27 cellular contexts compared by ENCODE assay signal in the genomic region with DNA sequence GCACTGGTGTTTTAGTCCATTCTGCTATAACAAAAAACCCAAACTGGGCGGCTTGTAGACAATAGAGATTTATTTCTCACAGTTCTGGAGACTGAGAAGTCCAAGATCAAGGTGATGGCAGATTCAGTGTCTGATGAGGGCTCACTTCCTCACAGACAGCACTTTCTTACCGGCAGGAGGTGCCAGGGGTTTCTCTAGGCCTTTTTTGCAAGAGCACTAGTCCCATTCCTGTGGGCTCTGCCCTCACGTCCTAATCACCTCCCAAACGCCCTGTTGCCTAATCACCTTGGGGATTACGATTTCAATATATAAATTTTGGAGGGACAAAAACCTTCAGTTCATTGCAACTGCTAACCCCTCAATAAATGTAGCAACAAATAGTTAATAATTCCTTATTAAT.
DNase-seq lines count a peak whose midpoint lies in the region; ATAC-seq and TF ChIP-seq lines count a peak whose summit lies in the region.
"Had no signal": no experiment of that assay in that cellular context is flagged by ENCODE, and none has a peak within 500 bp of the region (broad histone marks: within the 10 kb centered on the region; RNA-seq: fewer than 3 reads in every experiment).

No MANE protein-coding gene starts in this region.

- H3K4me3 Mint-ChIP-seq in WTC11, result no peak overlapping the region
- H3K4me3 Mint-ChIP-seq: activated T-cell treated with anti-CD3 and anti-CD28 coated beads, Interleukin-2, amount 50 U/mL, for 4 hours; B cell; neural progenitor cell; T-helper 17 cell had no signal

- no peaks in the 10 kb centered on the region for H3F3A ChIP-seq in PC-3 (ENCODE audit: low read length, unreplicated experiment)

- no peaks in the 10 kb centered on the region for H3K4me1 ChIP-seq in cardiac muscle cell (ENCODE audit: low read depth)
- H3K4me1 ChIP-seq in parathyroid adenoma, result peaks cover 20% of the 10 kb centered on the region
- H3K4me1 ChIP-seq in PC-3 (ENCODE audit: insufficient read depth, low read length), result peaks cover 10% of the 10 kb centered on the region
- H3K4me1 ChIP-seq: breast epithelium, neural progenitor cell had no signal

- no peaks in the 10 kb centered on the region for H3K9me3 Mint-ChIP-seq in WTC11
- H3K9me3 Mint-ChIP-seq: activated T-cell treated with anti-CD3 and anti-CD28 coated beads, Interleukin-2, amount 50 U/mL, for 4 hours; neural progenitor cell had no signal

- H3K27me3 Mint-ChIP-seq in WTC11 (ENCODE audit: low read depth), result no peaks in the 10 kb centered on the region
- H3K27me3 Mint-ChIP-seq: B cell, T-helper 17 cell had no signal

- H3K4me3 ChIP-seq in cardiac muscle cell, result no peak overlapping the region
- H3K4me3 ChIP-seq in parathyroid adenoma (ENCODE audit: low read depth, low read length), result no peak overlapping the region
- H3K4me3 ChIP-seq in PC-3 (ENCODE audit: low read length), result no peak overlapping the region
- H3K4me3 ChIP-seq: breast epithelium, lung, neural progenitor cell had no signal

- intact Hi-C loops in Right ventricle myocardium inferior (cut with DNase I) (no loop called here), PC-3 (cut with micrococcal nuclease) (no loop called here)

- DNase-seq in cardiac muscle cell (ENCODE audit: low read depth in 1 of 2, low spot score in 1 of 2), result no peak
- DNase-seq in Right ventricle myocardium inferior (ENCODE audit: missing footprints), result no peak
- peak; percentile 13 to 26 for DNase-seq in NOMO-1 (lab: John Stamatoyannopoulos, UW; ENCODE audit: unreplicated experiment in 2 of 2)
- no peak for DNase-seq in WTC11 (ENCODE audit: low spot score)
- no peak for DNase-seq in activated CD4-positive, alpha-beta T cell treated with anti-CD3 and anti-CD28 coated beads, Interleukin-2, amount 50 U/mL, for 48 hours
- DNase-seq in PC-3, result no peak
- DNase-seq in NCI-H2029 treated with DMSO at 0.1 percent for 48 hours (lab: John Stamatoyannopoulos, UW), result no peak
- DNase-seq: activated CD4-positive, alpha-beta T cell treated with anti-CD3 and anti-CD28 coated beads for 48 hours; activated naive CD4-positive, alpha-beta T cell treated with Interleukin-2 at 50 U/mL for 16 hours; activated T-cell treated with anti-CD3 and anti-CD28 coated beads, Interleukin-2, amount 50 U/mL, for 4 hours; cortex of kidney; DMS53; glutamatergic neuron; kidney glomerular epithelial cell; NCI-H1694 treated with DMSO at 0.1 percent for 48 hours; NCI-H526 treated with DMSO at 0.1 percent for 48 hours; SIG-M5; stimulated activated CD4-positive, alpha-beta T cell treated with anti-CD3 and anti-CD28 coated beads, Interleukin-4, amount 100 ng/mL, for 4 hours; stimulated activated naive CD4-positive, alpha-beta T cell; T-helper 17 cell had no signal

- no peaks in the 10 kb centered on the region for H3K79me2 ChIP-seq in parathyroid adenoma
- no peaks in the 10 kb centered on the region for H3K79me2 ChIP-seq in PC-3 (ENCODE audit: low read length)

- no TSS peak for BruUV-seq in PC-3 (replicated peaks; lab: Mats Ljungman, UMichigan)

- no peak overlapping the region for H3K27ac Mint-ChIP-seq in WTC11
- H3K27ac Mint-ChIP-seq: B cell, neural progenitor cell, T-helper 17 cell had no signal

- peaks cover 27% of the 10 kb centered on the region for H3K4me1 Mint-ChIP-seq in WTC11
- H3K4me1 Mint-ChIP-seq: B cell had no signal

- H3K4me2 ChIP-seq in parathyroid adenoma (ENCODE audit: low read length) (no peak overlapping the region), PC-3 (ENCODE audit: low read length) (no peak overlapping the region)
- H3K4me2 ChIP-seq: neural progenitor cell had no signal

- no peak for ATAC-seq in Right ventricle myocardium inferior
- ATAC-seq in WTC11, result peak; percentile 27; the same call in 1 of the 2 replicates
- ATAC-seq in PC-3, result no peak
- ATAC-seq: activated T-cell treated with anti-CD3 and anti-CD28 coated beads, Interleukin-2, amount 50 U/mL, for 4 hours; Panc1; sciatic nerve; T-helper 17 cell had no signal

- H3K27ac ChIP-seq in cardiac muscle cell (no peak overlapping the region), parathyroid adenoma (no peak overlapping the region), PC-3 (ENCODE audit: low read length) (no peak overlapping the region)
- H3K27ac ChIP-seq: breast epithelium, neural progenitor cell had no signal

- H2AFZ ChIP-seq in parathyroid adenoma, result no peak overlapping the region
- no peak overlapping the region for H2AFZ ChIP-seq in PC-3 (ENCODE audit: low read length)
- H2AFZ ChIP-seq: neural progenitor cell had no signal

- no peaks in the 10 kb centered on the region for H3K36me3 ChIP-seq in cardiac muscle cell
- no peaks in the 10 kb centered on the region for H3K36me3 ChIP-seq in parathyroid adenoma (ENCODE audit: control insufficient read depth, insufficient read depth, low read length)
- no peaks in the 10 kb centered on the region for H3K36me3 ChIP-seq in PC-3 (ENCODE audit: low read depth, low read length)
- H3K36me3 ChIP-seq: breast epithelium, neural progenitor cell had no signal

- H3K9ac ChIP-seq in parathyroid adenoma (no peak overlapping the region), PC-3 (ENCODE audit: low read length) (no peak overlapping the region)
- H3K9ac ChIP-seq: neural progenitor cell had no signal

- no peaks in the 10 kb centered on the region for H3K36me3 Mint-ChIP-seq in WTC11
- H3K36me3 Mint-ChIP-seq: neural progenitor cell had no signal

- TF ChIP-seq CTCF in cardiac muscle cell (IDR thresholded peaks at IDR 0.05; ENCODE audit: low read depth, low read length), result peak; percentile 11
- TF ChIP-seq CTCF in WTC11 (IDR thresholded peaks at IDR 0.05), result 0 out of 2 replicates have a peak, but pooled peaks have one; percentile 12
- peak; percentile 19 for TF ChIP-seq CTCF in parathyroid adenoma (IDR thresholded peaks at IDR 0.05)
- no peak for TF ChIP-seq CTCF in PC-3 (conservative IDR thresholded peaks at IDR 0.05; ENCODE audit: low read depth, low read length)

- no peaks in the 10 kb centered on the region for H4K20me1 ChIP-seq in PC-3 (ENCODE audit: low read length)

- no peaks in the 10 kb centered on the region for H3K9me3 ChIP-seq in cardiac muscle cell (ENCODE audit: low read depth)
- no peaks in the 10 kb centered on the region for H3K9me3 ChIP-seq in parathyroid adenoma (ENCODE audit: control insufficient read depth, low read length)
- no peaks in the 10 kb centered on the region for H3K9me3 ChIP-seq in PC-3 (ENCODE audit: low read length)
- H3K9me3 ChIP-seq: breast epithelium had no signal

- CTCF ChIA-PET in WTC11 (lab: Charles Lee), result no interaction called here
- CTCF ChIA-PET in PC-3 (lab: Charles Lee), result no interaction called here

- POLR2A ChIA-PET in WTC11 (lab: Charles Lee), result no interaction called here
- POLR2A ChIA-PET in PC-3 (lab: Charles Lee; ENCODE audit: unreplicated experiment), result no interaction called here

- no peaks in the 10 kb centered on the region for H3K9me2 ChIP-seq in PC-3 (replicated peaks; ENCODE audit: low read length)

- H3K27me3 ChIP-seq in cardiac muscle cell (no peaks in the 10 kb centered on the region), parathyroid adenoma (ENCODE audit: control insufficient read depth, insufficient read depth, low read length) (no peaks in the 10 kb centered on the region), PC-3 (ENCODE audit: low read length) (no peaks in the 10 kb centered on the region)
- H3K27me3 ChIP-seq: breast epithelium, neural progenitor cell had no signal

TF ChIP-seq in WTC11, 78 proteins besides CTCF, POLR2A, EP300 and RAD21 (continues in another document):
- TF ChIP-seq JUN (CRISPR knock-in tag; IDR thresholded peaks at IDR 0.05) (no peak), ZNF671 (CRISPR knock-in tag; IDR thresholded peaks at IDR 0.05) (no peak), CREM (CRISPR knock-in tag; IDR thresholded peaks at IDR 0.05) (no peak), CBFB (CRISPR knock-in tag; IDR thresholded peaks at IDR 0.05; ENCODE audit: low read depth) (no peak), KAT7 (CRISPR knock-in tag; IDR thresholded peaks at IDR 0.05; ENCODE audit: borderline replicate concordance) (no peak), ZBTB21 (CRISPR knock-in tag; IDR thresholded peaks at IDR 0.05; ENCODE audit: borderline replicate concordance) (no peak), TEAD4 (CRISPR knock-in tag; IDR thresholded peaks at IDR 0.05) (no peak), NR2C2 (CRISPR knock-in tag; IDR thresholded peaks at IDR 0.05) (no peak), ELF4 (CRISPR knock-in tag; IDR thresholded peaks at IDR 0.05; ENCODE audit: low read depth) (no peak), GTF2I (CRISPR knock-in tag; conservative IDR thresholded peaks at IDR 0.05) (no peak), TP53 (CRISPR knock-in tag; IDR thresholded peaks at IDR 0.05) (no peak), FOXK1 (CRISPR knock-in tag; IDR thresholded peaks at IDR 0.05) (no peak)
- TF ChIP-seq, protein P1, sequence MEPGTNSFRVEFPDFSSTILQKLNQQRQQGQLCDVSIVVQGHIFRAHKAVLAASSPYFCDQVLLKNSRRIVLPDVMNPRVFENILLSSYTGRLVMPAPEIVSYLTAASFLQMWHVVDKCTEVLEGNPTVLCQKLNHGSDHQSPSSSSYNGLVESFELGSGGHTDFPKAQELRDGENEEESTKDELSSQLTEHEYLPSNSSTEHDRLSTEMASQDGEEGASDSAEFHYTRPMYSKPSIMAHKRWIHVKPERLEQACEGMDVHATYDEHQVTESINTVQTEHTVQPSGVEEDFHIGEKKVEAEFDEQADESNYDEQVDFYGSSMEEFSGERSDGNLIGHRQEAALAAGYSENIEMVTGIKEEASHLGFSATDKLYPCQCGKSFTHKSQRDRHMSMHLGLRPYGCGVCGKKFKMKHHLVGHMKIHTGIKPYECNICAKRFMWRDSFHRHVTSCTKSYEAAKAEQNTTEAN (CRISPR knock-in tag; IDR thresholded peaks at IDR 0.05), result no peak
- TF ChIP-seq, protein P2, sequence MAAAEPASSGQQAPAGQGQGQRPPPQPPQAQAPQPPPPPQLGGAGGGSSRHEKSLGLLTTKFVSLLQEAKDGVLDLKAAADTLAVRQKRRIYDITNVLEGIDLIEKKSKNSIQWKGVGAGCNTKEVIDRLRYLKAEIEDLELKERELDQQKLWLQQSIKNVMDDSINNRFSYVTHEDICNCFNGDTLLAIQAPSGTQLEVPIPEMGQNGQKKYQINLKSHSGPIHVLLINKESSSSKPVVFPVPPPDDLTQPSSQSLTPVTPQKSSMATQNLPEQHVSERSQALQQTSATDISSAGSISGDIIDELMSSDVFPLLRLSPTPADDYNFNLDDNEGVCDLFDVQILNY (CRISPR knock-in tag; IDR thresholded peaks at IDR 0.05), result no peak
- TF ChIP-seq, protein P3, sequence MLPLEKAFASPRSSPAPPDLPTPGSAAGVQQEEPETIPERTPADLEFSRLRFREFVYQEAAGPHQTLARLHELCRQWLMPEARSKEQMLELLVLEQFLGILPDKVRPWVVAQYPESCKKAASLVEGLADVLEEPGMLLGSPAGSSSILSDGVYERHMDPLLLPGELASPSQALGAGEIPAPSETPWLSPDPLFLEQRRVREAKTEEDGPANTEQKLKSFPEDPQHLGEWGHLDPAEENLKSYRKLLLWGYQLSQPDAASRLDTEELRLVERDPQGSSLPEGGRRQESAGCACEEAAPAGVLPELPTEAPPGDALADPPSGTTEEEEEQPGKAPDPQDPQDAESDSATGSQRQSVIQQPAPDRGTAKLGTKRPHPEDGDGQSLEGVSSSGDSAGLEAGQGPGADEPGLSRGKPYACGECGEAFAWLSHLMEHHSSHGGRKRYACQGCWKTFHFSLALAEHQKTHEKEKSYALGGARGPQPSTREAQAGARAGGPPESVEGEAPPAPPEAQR (CRISPR knock-in tag; IDR thresholded peaks at IDR 0.05), result no peak

Comparison
In these comparisons a context has a peak if more than half of its experiments do, and no peak if none do; other contexts are left out.
1. DNase-seq: peak in NOMO-1 (2 of 2); none in cardiac muscle cell (0 of 2), Right ventricle myocardium inferior (single experiment), WTC11 (single experiment), activated CD4-positive, alpha-beta T cell treated with anti-CD3 and anti-CD28 coated beads, Interleukin-2, amount 50 U/mL, for 48 hours (0 of 2), PC-3 (single experiment) and NCI-H2029 treated with DMSO at 0.1 percent for 48 hours (single experiment).